Comparison of ENCODE assay signal across 18 cellular contexts in the genomic region with DNA sequence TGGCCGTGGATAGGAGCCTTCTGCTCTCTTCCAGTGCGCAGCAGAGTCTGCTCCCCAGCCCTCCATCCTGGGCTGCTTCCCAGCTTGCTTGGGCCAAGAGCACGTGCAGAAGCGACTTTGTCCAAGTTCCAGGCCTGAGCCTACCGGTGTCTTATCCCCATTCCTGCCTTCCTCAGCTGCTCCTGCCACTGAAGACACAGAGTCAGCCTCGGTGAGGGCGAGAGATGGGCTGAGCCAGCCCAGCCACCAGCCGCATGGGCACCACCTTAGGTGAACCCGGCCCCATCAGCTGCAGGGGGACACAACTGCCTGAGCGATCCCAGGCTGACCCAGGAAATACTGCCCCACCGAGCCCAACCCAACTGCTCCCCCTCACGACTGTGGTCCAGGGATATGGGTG.
"Had no signal": no experiment of that assay in that cellular context is flagged by ENCODE, and none has a peak within 500 bp of the region (broad histone marks: within the 10 kb centered on the region; RNA-seq: fewer than 3 reads in every experiment).

No MANE protein-coding gene starts in this region.

- ATAC-seq: esophagus mucosa; heart left ventricle; naive thymus-derived CD4-positive, alpha-beta T cell had no signal

- FAIRE-seq: frontal cortex had no signal

- H3K4me3 ChIP-seq: heart left ventricle, right atrium auricular region, sigmoid colon, skin epidermis, tibial artery, upper lobe of left lung, vagina had no signal

- H3K27ac Mint-ChIP-seq: naive thymus-derived CD4-positive, alpha-beta T cell; nephron progenitor cell had no signal

- H3K27ac ChIP-seq: heart left ventricle, neutrophil, right atrium auricular region, sigmoid colon, skin epidermis, tibial artery, upper lobe of left lung, vagina had no signal

- H3K27me3 ChIP-seq: neutrophil, right atrium auricular region, upper lobe of left lung, vagina had no signal

- H3K9me3 ChIP-seq: neutrophil, sigmoid colon, vagina had no signal

- H3K4me3 Mint-ChIP-seq: naive thymus-derived CD4-positive, alpha-beta T cell; nephron progenitor cell had no signal

- H3K36me3 ChIP-seq: heart left ventricle, neutrophil, right atrium auricular region, sigmoid colon, tibial artery, upper lobe of left lung, vagina had no signal

- H3K4me1 ChIP-seq: heart left ventricle, right atrium auricular region, sigmoid colon, tibial artery, upper lobe of left lung, vagina had no signal

- H3K4me1 Mint-ChIP-seq: naive thymus-derived CD4-positive, alpha-beta T cell; nephron progenitor cell had no signal

- DNase-seq: effector memory CD4-positive, alpha-beta T cell; hippocampal formation; kidney glomerular epithelial cell; mammary epithelial cell; naive thymus-derived CD4-positive, alpha-beta T cell; nephron progenitor cell; sigmoid colon; stimulated activated CD4-positive, alpha-beta T cell treated with anti-CD3 and anti-CD28 coated beads, Interleukin-12 subunit alpha, Interleukin-12 subunit beta, amount 100 ng/mL, for 4 hours; stimulated activated naive CD4-positive, alpha-beta T cell treated with Interleukin-2 at 50 U/mL for 16 hours; tibial artery; upper lobe of left lung had no signal
